ENCODE assay signal across 8 cellular contexts in genomic region chr17:50660887-50661345, GRCh38. TPM values are rescaled to one million over a fixed set of nuclear protein-coding genes. Genes with fewer than 3 reads are reported as not detected.
DNase-seq lines count a peak whose midpoint lies in the region; ATAC-seq and TF ChIP-seq lines count a peak whose summit lies in the region.
"Had no signal": no experiment of that assay in that cellular context is flagged by ENCODE, and none has a peak within 500 bp of the region (broad histone marks: within the 10 kb centered on the region; RNA-seq: fewer than 3 reads in every experiment).

No MANE protein-coding gene starts in this region.

- CTCF ChIA-PET in activated CD8-positive, alpha-beta T cell treated with anti-CD3 and anti-CD28 coated beads, Interleukin-2, amount 10 ng/mL, durations not matched to agents 7 days and 5 days (lab: Charles Lee): interaction anchor here (0.9 to 1.9 kb wide), 3 partner anchors 9 to 35 kb away, joined by 3 to 8 read pairs (median 4); no protein-coding TSS in a partner anchor

- no peak for TF ChIP-seq CTCF in HL-60 (IDR thresholded peaks at IDR 0.05; ENCODE audit: insufficient read depth, low read length)

- H3K27me3 ChIP-seq in HL-60 (ENCODE audit: insufficient read depth, poor library complexity, severe bottlenecking) (no peaks in the 10 kb centered on the region), right cardiac atrium (ENCODE audit: control insufficient read depth, insufficient read depth) (no peaks in the 10 kb centered on the region)

- 79% methylated on average over 10 of the region's 10 CpGs for WGBS in right cardiac atrium

- H3K36me3 Mint-ChIP-seq in activated CD8-positive, alpha-beta T cell treated with anti-CD3 and anti-CD28 coated beads, Interleukin-2, amount 10 ng/mL, durations not matched to agents 7 days and 5 days (ENCODE audit: low read depth): no peaks in the 10 kb centered on the region
- H3K36me3 Mint-ChIP-seq in stimulated activated effector memory CD8-positive, alpha-beta T cell treated with anti-CD3 and anti-CD28 coated beads, Interleukin-12 subunit alpha, Interleukin-12 subunit beta, amount 100 ng/mL, for 72 hours: no peaks in the 10 kb centered on the region
- H3K36me3 Mint-ChIP-seq: mesothelial cell of epicardium had no signal

- H3K4me1 Mint-ChIP-seq in activated CD8-positive, alpha-beta T cell treated with anti-CD3 and anti-CD28 coated beads, Interleukin-2, amount 10 ng/mL, durations not matched to agents 7 days and 5 days (ENCODE audit: low read depth): peaks cover 15% of the 10 kb centered on the region
- peaks cover 31% of the 10 kb centered on the region for H3K4me1 Mint-ChIP-seq in stimulated activated effector memory CD8-positive, alpha-beta T cell treated with anti-CD3 and anti-CD28 coated beads, Interleukin-12 subunit alpha, Interleukin-12 subunit beta, amount 100 ng/mL, for 72 hours

- peak overlapping the region; percentile 57 for H3K27ac ChIP-seq in HL-60 (replicated peaks)
- peak overlapping the region; percentile 60 for H3K27ac ChIP-seq in right cardiac atrium (ENCODE audit: low read length)

- no peak for ATAC-seq in activated CD8-positive, alpha-beta T cell treated with anti-CD3 and anti-CD28 coated beads, Interleukin-2, amount 10 ng/mL, durations not matched to agents 7 days and 5 days
- ATAC-seq in right cardiac atrium (peak; percentile 4 to 5), HG02884 (IDR thresholded peaks at IDR 0.05; ENCODE audit: unreplicated experiment) (no peak), GM21381 (IDR thresholded peaks at IDR 0.05; ENCODE audit: unreplicated experiment) (no peak)
- ATAC-seq in stimulated activated effector memory CD8-positive, alpha-beta T cell treated with anti-CD3 and anti-CD28 coated beads, Interleukin-12 subunit alpha, Interleukin-12 subunit beta, amount 100 ng/mL, for 72 hours: no peak

- H3K27ac Mint-ChIP-seq in activated CD8-positive, alpha-beta T cell treated with anti-CD3 and anti-CD28 coated beads, Interleukin-2, amount 10 ng/mL, durations not matched to agents 7 days and 5 days: peak overlapping the region; percentile 50
- peak overlapping the region; percentile 93 for H3K27ac Mint-ChIP-seq in stimulated activated effector memory CD8-positive, alpha-beta T cell treated with anti-CD3 and anti-CD28 coated beads, Interleukin-12 subunit alpha, Interleukin-12 subunit beta, amount 100 ng/mL, for 72 hours

- peaks cover 24% of the 10 kb centered on the region for H3K4me1 ChIP-seq in right cardiac atrium (ENCODE audit: control insufficient read depth, insufficient read depth, low read length)

- H3K4me3 Mint-ChIP-seq in activated CD8-positive, alpha-beta T cell treated with anti-CD3 and anti-CD28 coated beads, Interleukin-2, amount 10 ng/mL, durations not matched to agents 7 days and 5 days: no peak overlapping the region
- H3K4me3 Mint-ChIP-seq in stimulated activated effector memory CD8-positive, alpha-beta T cell treated with anti-CD3 and anti-CD28 coated beads, Interleukin-12 subunit alpha, Interleukin-12 subunit beta, amount 100 ng/mL, for 72 hours: no peak overlapping the region
- H3K4me3 Mint-ChIP-seq: mesothelial cell of epicardium had no signal

- intact Hi-C loops in right cardiac atrium (cut with DNase I): no loop called here

- H3K9me3 Mint-ChIP-seq in activated CD8-positive, alpha-beta T cell treated with anti-CD3 and anti-CD28 coated beads, Interleukin-2, amount 10 ng/mL, durations not matched to agents 7 days and 5 days (ENCODE audit: insufficient read depth): no peaks in the 10 kb centered on the region
- no peaks in the 10 kb centered on the region for H3K9me3 Mint-ChIP-seq in stimulated activated effector memory CD8-positive, alpha-beta T cell treated with anti-CD3 and anti-CD28 coated beads, Interleukin-12 subunit alpha, Interleukin-12 subunit beta, amount 100 ng/mL, for 72 hours
- H3K9me3 Mint-ChIP-seq: mesothelial cell of epicardium had no signal

- no peaks in the 10 kb centered on the region for H3K9me3 ChIP-seq in right cardiac atrium (ENCODE audit: control insufficient read depth, low read length)

- DNase-seq in HL-60 (ENCODE audit: low read depth in 1 of 2, low spot score in 1 of 2) (peak in 1 of 2 experiments; percentile 21), right cardiac atrium (no peak), NCI-H128 (lab: John Stamatoyannopoulos, UW; ENCODE audit: unreplicated experiment) (no peak)
- DNase-seq in activated CD8-positive, alpha-beta T cell treated with anti-CD3 and anti-CD28 coated beads, Interleukin-2, amount 10 ng/mL, durations not matched to agents 7 days and 5 days: no peak
- DNase-seq in stimulated activated effector memory CD8-positive, alpha-beta T cell treated with anti-CD3 and anti-CD28 coated beads, Interleukin-12 subunit alpha, Interleukin-12 subunit beta, amount 100 ng/mL, for 72 hours (ENCODE audit: low spot score in 2 of 2): no peak

- H3K4me3 ChIP-seq in HL-60 (replicated peaks; ENCODE audit: insufficient read depth, low read length) (no peak overlapping the region), right cardiac atrium (ENCODE audit: low read length) (no peak overlapping the region)

- POLR2A ChIA-PET in activated CD8-positive, alpha-beta T cell treated with anti-CD3 and anti-CD28 coated beads, Interleukin-2, amount 10 ng/mL, durations not matched to agents 7 days and 5 days (lab: Charles Lee): no interaction called here

- H3K27me3 Mint-ChIP-seq in activated CD8-positive, alpha-beta T cell treated with anti-CD3 and anti-CD28 coated beads, Interleukin-2, amount 10 ng/mL, durations not matched to agents 7 days and 5 days (ENCODE audit: low read depth): peaks cover 2% of the 10 kb centered on the region

RNA-seq across cellular contexts. Expression of gene ABCC3, which starts 26.2 kb away (rescaled TPM):
- not detected for total RNA-seq in activated CD8-positive, alpha-beta T cell treated with anti-CD3 and anti-CD28 coated beads, Interleukin-2, amount 10 ng/mL, durations not matched to agents 7 days and 5 days
- total RNA-seq in right cardiac atrium: 1 to 10 TPM; 1.2 to 5.9 (median 3.7) TPM
- 1.4 TPM for polyA plus RNA-seq in right cardiac atrium

RNA-seq across cellular contexts. Expression of gene ANKRD40, which starts 46.8 kb away (rescaled TPM):
- total RNA-seq in activated CD8-positive, alpha-beta T cell treated with anti-CD3 and anti-CD28 coated beads, Interleukin-2, amount 10 ng/mL, durations not matched to agents 7 days and 5 days: 10 to 100 TPM; 28.9 to 31.2 TPM
- total RNA-seq in right cardiac atrium: 10 to 100 TPM; 37.1 to 43.7 (median 41.0) TPM
- polyA plus RNA-seq in right cardiac atrium: 20.5 TPM

RNA-seq across cellular contexts. Expression of gene LUC7L3, which starts 58.5 kb away (rescaled TPM):
- 100 to 1,000 TPM; 112 to 116 TPM for total RNA-seq in activated CD8-positive, alpha-beta T cell treated with anti-CD3 and anti-CD28 coated beads, Interleukin-2, amount 10 ng/mL, durations not matched to agents 7 days and 5 days
- total RNA-seq in right cardiac atrium: 10 to 100 TPM; 61.7 to 72.4 (median 67.4) TPM
- 76.7 TPM for polyA plus RNA-seq in right cardiac atrium

Comparison
In these comparisons a context has a peak if more than half of its experiments do, and no peak if none do; other contexts are left out.
1. ATAC-seq: peak in right cardiac atrium (2 of 2); none in activated CD8-positive, alpha-beta T cell treated with anti-CD3 and anti-CD28 coated beads, Interleukin-2, amount 10 ng/mL, durations not matched to agents 7 days and 5 days (single experiment), stimulated activated effector memory CD8-positive, alpha-beta T cell treated with anti-CD3 and anti-CD28 coated beads, Interleukin-12 subunit alpha, Interleukin-12 subunit beta, amount 100 ng/mL, for 72 hours (single experiment), HG02884 (single experiment) and GM21381 (single experiment).